14 cellular contexts compared by ENCODE assay signal in the genomic region with DNA sequence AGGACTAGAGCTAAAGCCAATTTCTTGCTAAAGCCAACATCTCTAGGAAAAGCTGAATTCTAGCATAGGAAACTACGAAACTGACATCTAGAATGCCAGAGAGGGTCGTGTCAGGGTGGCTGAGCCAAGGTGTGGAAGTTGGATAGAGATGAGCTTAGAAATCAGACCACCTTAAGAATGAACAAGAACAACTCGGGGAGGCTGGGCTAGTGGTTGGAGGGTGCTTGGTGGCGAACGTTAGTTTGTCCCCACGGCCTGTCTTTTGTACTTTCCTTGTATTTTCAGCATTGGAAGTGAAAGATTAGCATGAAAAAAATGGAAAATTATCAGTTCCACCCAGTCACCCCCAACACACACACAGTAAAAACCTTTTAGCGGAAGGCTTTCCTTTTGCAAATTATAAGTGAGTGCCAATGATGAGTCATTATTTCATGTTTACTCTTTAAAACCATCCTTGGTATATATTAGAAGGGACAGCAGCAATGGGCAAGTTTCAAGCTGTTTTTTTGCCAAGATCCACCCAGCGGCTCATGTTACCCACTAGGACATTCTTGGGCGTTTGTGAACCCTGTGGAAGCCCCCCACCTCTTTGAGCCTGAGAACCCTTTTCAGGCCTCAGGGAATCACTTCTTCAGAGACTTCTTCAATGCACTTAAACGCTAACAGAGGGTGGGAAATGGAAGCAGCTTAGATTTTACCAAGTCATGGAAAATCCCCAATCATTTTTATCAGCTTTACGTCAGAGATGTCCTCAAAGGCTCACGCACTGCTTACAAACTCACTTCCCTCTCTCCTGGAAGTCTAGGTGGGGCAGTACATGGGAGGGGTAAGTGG. TPM values are rescaled to one million over a fixed set of nuclear protein-coding genes. Genes with fewer than 3 reads are reported as not detected.
A peak's percentile ranks its signal among the peaks of the same experiment; 100 is the strongest.
DNase-seq lines count a peak whose midpoint lies in the region; ATAC-seq and TF ChIP-seq lines count a peak whose summit lies in the region.
"Had no signal": no experiment of that assay in that cellular context is flagged by ENCODE, and none has a peak within 500 bp of the region (broad histone marks: within the 10 kb centered on the region; RNA-seq: fewer than 3 reads in every experiment).

No MANE protein-coding gene starts in this region.

- no peak overlapping the region for H2AFZ ChIP-seq in mesenchymal stem cell (ENCODE audit: low read depth, low read length)

- H3K4me2 ChIP-seq in mesenchymal stem cell (ENCODE audit: low read length, poor library complexity, severe bottlenecking), result no peak overlapping the region

- no peak overlapping the region for H3K14ac ChIP-seq in mesenchymal stem cell (ENCODE audit: low read length in 2 of 2)

- no peak overlapping the region for H2AK5ac ChIP-seq in mesenchymal stem cell (ENCODE audit: low read length, severe bottlenecking)

- H4K91ac ChIP-seq in mesenchymal stem cell (ENCODE audit: low read length), result no peak overlapping the region

- H3K4me3 ChIP-seq in LNCaP clone FGC (ENCODE audit: low read depth, low read length) (no peak overlapping the region), mesenchymal stem cell (ENCODE audit: insufficient read depth in 1 of 2, low read depth in 1 of 2, low read length in 2 of 2) (no peak overlapping the region), H7 (ENCODE audit: insufficient read depth, low read depth, low read length) (no peak overlapping the region)

- H2BK5ac ChIP-seq in mesenchymal stem cell (ENCODE audit: low read depth, low read length, poor library complexity, severe bottlenecking), result no peak overlapping the region

- peak overlapping the region; percentile 75 for H3K27ac ChIP-seq in C4-2B
- H3K27ac ChIP-seq in mesenchymal stem cell (ENCODE audit: low read length, poor library complexity, severe bottlenecking), result no peak overlapping the region

- H3K4ac ChIP-seq in mesenchymal stem cell (ENCODE audit: low read depth in 1 of 2, low read length in 2 of 2), result no peak overlapping the region

- H2BK12ac ChIP-seq in mesenchymal stem cell (ENCODE audit: low read length in 2 of 2), result no peak overlapping the region

- H3K36me3 ChIP-seq in mesenchymal stem cell (ENCODE audit: control insufficient read depth in 1 of 2, insufficient read depth in 2 of 2, low read depth in 1 of 2, low read length in 2 of 2), result no peaks in the 10 kb centered on the region
- no peaks in the 10 kb centered on the region for H3K36me3 ChIP-seq in H7 (replicated peaks; ENCODE audit: control insufficient read depth, insufficient read depth, low read length)

- DNase-seq in LNCaP clone FGC (ENCODE audit: low read depth), result peak; percentile 41
- DNase-seq in brain pericyte (ENCODE audit: low read depth, low spot score), result peak; percentile 20
- peak; percentile 88 for DNase-seq in mesenchymal stem cell
- DNase-seq in H7, result no peak
- DNase-seq in amniotic stem cell (lab: John Stamatoyannopoulos, UW), result no peak
- DNase-seq: activated B cell treated with CpG ODN at 0.5 μM for 24 hours, Caco-2, NCI-H1417, substantia nigra had no signal

- H2BK15ac ChIP-seq in mesenchymal stem cell (ENCODE audit: low read depth, poor library complexity, severe bottlenecking), result no peak overlapping the region

- H3K9ac ChIP-seq in mesenchymal stem cell (ENCODE audit: low read length), result no peak overlapping the region

- H3K18ac ChIP-seq in mesenchymal stem cell (ENCODE audit: low read depth in 1 of 2, low read length in 2 of 2), result peak overlapping the region in 1 of 2 experiments; percentile 40

- H2BK120ac ChIP-seq in mesenchymal stem cell (ENCODE audit: low read depth, low read length), result no peak overlapping the region

- no peaks in the 10 kb centered on the region for H3K79me1 ChIP-seq in mesenchymal stem cell (replicated peaks; ENCODE audit: low read length, poor library complexity, severe bottlenecking)

- ATAC-seq in HG03135 (IDR thresholded peaks at IDR 0.05; ENCODE audit: unreplicated experiment), result no peak
- no peak for ATAC-seq in GM19463 (IDR thresholded peaks at IDR 0.05; ENCODE audit: unreplicated experiment)

- H3K4me1 ChIP-seq in mesenchymal stem cell (ENCODE audit: control insufficient read depth, insufficient read depth, low read depth, low read length), result no peaks in the 10 kb centered on the region
- H3K4me1 ChIP-seq: Caco-2 had no signal

- 72% methylated on average over 3 of the region's 12 CpGs for WGBS in mesenchymal stem cell

- no peaks in the 10 kb centered on the region for H3K9me3 ChIP-seq in mesenchymal stem cell (ENCODE audit: control insufficient read depth, low read length)
- H3K9me3 ChIP-seq: Caco-2 had no signal

- H4K8ac ChIP-seq in mesenchymal stem cell (ENCODE audit: low read length), result no peak overlapping the region

- TF ChIP-seq CTCF in C4-2B (conservative IDR thresholded peaks at IDR 0.05), result no peak
- no peak for TF ChIP-seq CTCF in LNCaP clone FGC (IDR thresholded peaks at IDR 0.05; ENCODE audit: control insufficient read depth, extremely low read depth, insufficient read depth)

- H3K23ac ChIP-seq in mesenchymal stem cell (ENCODE audit: low read length in 2 of 2), result no peak overlapping the region

- H3K27me3 ChIP-seq in mesenchymal stem cell (ENCODE audit: control insufficient read depth in 1 of 2, insufficient read depth in 1 of 2, low read length in 2 of 2), result peaks cover 0 to 3% of the 10 kb centered on the region in 2 experiments
- no peaks in the 10 kb centered on the region for H3K27me3 ChIP-seq in H7 (ENCODE audit: control insufficient read depth, insufficient read depth, low read length)

RNA-seq across cellular contexts. Expression of gene PPEF1, which starts 4.9 kb away (rescaled TPM):
- polyA plus RNA-seq in mesenchymal stem cell (2013, experiment 1 of 2), result 0.12 TPM
- polyA plus RNA-seq in mesenchymal stem cell (2013, experiment 2 of 2), result 0.16 TPM
- total RNA-seq in H7 (2014; rRNA removed; shearing (Covaris generic)), result 0.10 and 0.37 TPM in 2 replicates
- total RNA-seq: activated B cell treated with CpG ODN at 0.5 μM for 24 hours; activated T-helper 1 cell treated with anti-CD3 and anti-CD28 coated beads, Interleukin-12 subunit alpha, Interleukin-12 subunit beta, Interleukin-2, Interleukin-4 antibody, amounts not matched to agents 30 ng/mL and 10 ng/mL and 1 ng/mL, durations not matched to agents 14 hours and 24 hours and 36 hours had no signal

RNA-seq across cellular contexts. Expression of gene RS1, which starts 30.7 kb away (rescaled TPM):
- not detected for polyA plus RNA-seq in mesenchymal stem cell (2013, experiment 1 of 2)
- polyA plus RNA-seq in mesenchymal stem cell (2013, experiment 2 of 2), result not detected
- total RNA-seq in H7 (2014; rRNA removed; shearing (Covaris generic)), result not detected in 2 replicates
- total RNA-seq: activated B cell treated with CpG ODN at 0.5 μM for 24 hours; activated T-helper 1 cell treated with anti-CD3 and anti-CD28 coated beads, Interleukin-12 subunit alpha, Interleukin-12 subunit beta, Interleukin-2, Interleukin-4 antibody, amounts not matched to agents 30 ng/mL and 10 ng/mL and 1 ng/mL, durations not matched to agents 14 hours and 24 hours and 36 hours; posterior vena cava had no signal

Comparison
In these comparisons a context has a peak if more than half of its experiments do, and no peak if none do; other contexts are left out.
1. DNase-seq: peak in LNCaP clone FGC (single experiment), brain pericyte (single experiment) and mesenchymal stem cell (single experiment); none in H7 (single experiment) and amniotic stem cell (single experiment).